Comparison of ENCODE assay signal across 32 cellular contexts in genomic region chr11:126746443-126746842, GRCh38.
"Had no signal": no experiment of that assay in that cellular context is flagged by ENCODE, and none has a peak within 500 bp of the region (broad histone marks: within the 10 kb centered on the region; RNA-seq: fewer than 3 reads in every experiment).

No MANE protein-coding gene starts in this region.

- H3K27ac ChIP-seq: PC-9, RWPE1, SJCRH30, SK-N-MC had no signal

- H2AFZ ChIP-seq: PC-9 had no signal

- H3K36me3 ChIP-seq: MG63, SJCRH30 had no signal

- H3K4me3 Mint-ChIP-seq: T-cell had no signal

- H3K4me1 ChIP-seq: SJCRH30 had no signal

- ATAC-seq: Panc1, Right ventricle myocardium inferior, SK-N-SH treated with all-trans-retinoic acid at 6 μM for 48 hours, T-cell had no signal

- H3K36me3 Mint-ChIP-seq: T-cell had no signal

- H3K9me3 ChIP-seq: MG63, SJCRH30 had no signal

- H3K4me3 ChIP-seq: MG63, PC-9, SJCRH30, SK-N-MC had no signal

- H3K27me3 ChIP-seq: MG63, SJCRH30 had no signal

- H3K4me2 ChIP-seq: PC-9 had no signal

- DNase-seq: Kasumi-1, MG63, NCI-H1048, NCI-H1092 treated with DMSO at 0.1 percent for 48 hours, NCI-H1105 treated with DMSO at 0.1 percent for 48 hours, NCI-H1417, NCI-H1436, NCI-H146, NCI-H1694, NCI-H187, NCI-H1930, NCI-H2029 treated with DMSO at 0.1 percent for 48 hours, NCI-H2081 treated with DMSO at 0.1 percent for 48 hours, NCI-H2171 treated with DMSO at 0.1 percent for 48 hours, NCI-H2227 treated with DMSO at 0.1 percent for 48 hours, NCI-H345, NCI-H446, NCI-H510A treated with DMSO at 0.1 percent for 48 hours, NCI-H524 treated with DMSO at 0.1 percent for 48 hours, NCI-H526 treated with DMSO at 0.1 percent for 48 hours, NCI-H748 treated with DMSO at 0.1 percent for 48 hours, NCI-H82, PC-9, SHP77, SIG-M5, SJCRH30, T-cell had no signal
